Comparison of ENCODE assay signal across 21 cellular contexts in the genomic region with DNA sequence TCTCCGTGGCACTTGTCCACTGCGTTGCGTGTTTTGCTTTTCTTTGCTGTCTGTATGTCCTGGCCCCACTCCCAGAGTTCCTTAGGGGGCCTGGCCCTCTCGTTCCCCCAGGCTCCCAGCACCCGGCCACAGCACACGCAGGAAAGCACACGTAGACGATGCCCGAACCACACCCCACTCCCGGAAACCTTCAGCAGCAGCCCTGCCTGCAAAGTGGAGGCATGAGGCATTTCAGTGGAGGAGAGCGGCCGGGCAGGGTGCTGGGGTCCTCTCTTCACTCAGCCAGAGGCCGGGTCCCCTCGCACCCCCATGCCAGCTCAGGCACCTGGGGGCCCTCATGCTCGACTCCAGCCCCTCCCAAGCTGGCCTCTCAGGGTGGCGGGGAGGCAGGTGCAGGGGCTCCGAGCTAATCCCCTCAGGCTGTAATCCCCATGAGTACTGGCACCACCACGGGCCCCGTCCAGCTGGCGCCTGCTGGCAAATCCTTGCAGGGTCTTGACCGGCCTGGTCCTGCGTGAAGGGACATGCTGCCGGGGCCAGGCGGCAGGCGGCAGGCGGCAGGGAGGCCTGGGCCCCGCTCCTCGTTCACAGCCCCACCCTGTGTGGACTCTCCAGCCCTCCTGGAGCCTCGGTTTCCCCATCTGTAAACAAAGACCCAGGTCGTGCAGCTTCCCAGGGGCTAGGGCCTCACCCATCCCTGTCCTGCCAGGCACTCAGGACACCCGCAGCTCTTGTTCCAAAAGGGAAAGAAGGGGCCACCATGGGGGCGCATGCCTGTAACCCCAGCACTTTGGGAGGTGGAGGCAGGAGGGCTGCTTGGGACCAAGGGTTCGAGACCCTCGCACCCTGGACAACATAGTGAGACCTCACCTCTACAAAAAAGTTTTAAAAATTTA. TPM values are rescaled to one million over a fixed set of nuclear protein-coding genes. Genes with fewer than 3 reads are reported as not detected.
DNase-seq lines count a peak whose midpoint lies in the region; ATAC-seq and TF ChIP-seq lines count a peak whose summit lies in the region.
"Had no signal": no experiment of that assay in that cellular context is flagged by ENCODE, and none has a peak within 500 bp of the region (broad histone marks: within the 10 kb centered on the region; RNA-seq: fewer than 3 reads in every experiment).

No MANE protein-coding gene starts in this region.

- H3K27ac ChIP-seq in heart right ventricle (peak overlapping the region in 7 of 10 donors; percentile 7 to 58 (median 34)), tibial artery (peak overlapping the region; percentile 73 to 87), prostate gland (peak overlapping the region in 1 of 2 donors; percentile 13)
- H3K27ac ChIP-seq: A549, hepatocyte, parathyroid adenoma, skin epidermis, uterus had no signal

- intact Hi-C loops in heart right ventricle (cut with DNase I) (no loop called here), left ventricle myocardium superior (cut with micrococcal nuclease) (no loop called here), tibial artery (cut with DNase I; ENCODE audit: low total_unique reads) (no loop called here), prostate gland (cut with DNase I) (no loop called here)

- H3K4me1 ChIP-seq in heart right ventricle (peaks cover 0 to 32% (median 14%) of the 10 kb centered on the region in 9 donors), tibial artery (peaks cover 0 to 60% (median 42%) of the 10 kb centered on the region in 4 donors), prostate gland (replicated peaks) (peaks cover 3% of the 10 kb centered on the region)
- H3K4me1 ChIP-seq: A549 had no signal

- 89% methylated on average over 34 of the region's 34 CpGs for WGBS in heart right ventricle, 2 donors
- 56% methylated on average over 34 of the region's 34 CpGs for WGBS in prostate gland

- no peak for TF ChIP-seq POLR2A in prostate gland (IDR thresholded peaks at IDR 0.05)

- DNase-seq in heart right ventricle (no peak), left ventricle myocardium superior (no peak), astrocyte of the spinal cord (ENCODE audit: low read depth, low spot score) (peak; percentile 37), memory B cell (ENCODE audit: low spot score in 2 of 2) (no peak), tibial artery (peak in 1 of 2 donors; percentile 87), prostate gland (ENCODE audit: low spot score) (no peak), NCI-H510A (lab: John Stamatoyannopoulos, UW) (no peak)
- DNase-seq: DMS153, islet precursor cell, NCI-H1417 treated with DMSO at 0.1 percent for 48 hours, SIG-M5, uterus had no signal

- ATAC-seq in heart right ventricle (peak in 4 of 8 donors; percentile 16 to 40 (median 22)), left ventricle myocardium superior (no peak), memory B cell (ENCODE audit: low read depth) (no peak), GM21423 (IDR thresholded peaks at IDR 0.05; ENCODE audit: unreplicated experiment) (no peak)

- H3K9me3 Mint-ChIP-seq in memory B cell = no peaks in the 10 kb centered on the region
- H3K9me3 Mint-ChIP-seq: activated CD4-positive, alpha-beta memory T cell treated with anti-CD3 and anti-CD28 coated beads for 36 hours had no signal

- no peak overlapping the region for H3K4me3 Mint-ChIP-seq in memory B cell
- H3K4me3 Mint-ChIP-seq: activated CD4-positive, alpha-beta memory T cell treated with anti-CD3 and anti-CD28 coated beads for 36 hours; activated naive CD4-positive, alpha-beta T cell treated with anti-CD3 and anti-CD28 coated beads for 36 hours; CD14-positive monocyte had no signal

- peaks cover 29% of the 10 kb centered on the region for H3K4me1 Mint-ChIP-seq in memory B cell

- TF ChIP-seq CTCF in heart right ventricle (IDR thresholded peaks at IDR 0.05) (no peak), astrocyte of the spinal cord (IDR thresholded peaks at IDR 0.05; ENCODE audit: low read depth, low read length) (no peak), tibial artery (IDR thresholded peaks at IDR 0.05) (no peak), prostate gland (IDR thresholded peaks at IDR 0.05) (no peak)

- no peaks in the 10 kb centered on the region for H3K27me3 ChIP-seq in heart right ventricle
- H3K27me3 ChIP-seq in tibial artery = no peaks in the 10 kb centered on the region
- no peaks in the 10 kb centered on the region for H3K27me3 ChIP-seq in prostate gland (replicated peaks; ENCODE audit: insufficient read depth)
- H3K27me3 ChIP-seq: hepatocyte, uterus had no signal

- H3K9me3 ChIP-seq in heart right ventricle = peaks cover 0 to 13% (median 0%) of the 10 kb centered on the region in 11 donors
- no peaks in the 10 kb centered on the region for H3K9me3 ChIP-seq in tibial artery
- H3K9me3 ChIP-seq in prostate gland = no peaks in the 10 kb centered on the region
- H3K9me3 ChIP-seq: A549, uterus had no signal

- H3K4me3 ChIP-seq in heart right ventricle (no peak overlapping the region), astrocyte of the spinal cord (ENCODE audit: low read depth, low read length) (no peak overlapping the region), tibial artery (peak overlapping the region; percentile 9 to 12), prostate gland (no peak overlapping the region)
- H3K4me3 ChIP-seq: A549, hepatocyte, skin epidermis, uterus had no signal

- H3K27me3 Mint-ChIP-seq in memory B cell = no peaks in the 10 kb centered on the region
- H3K27me3 Mint-ChIP-seq: activated CD4-positive, alpha-beta memory T cell treated with anti-CD3 and anti-CD28 coated beads for 36 hours; naive B cell had no signal

- H3K36me3 ChIP-seq in heart right ventricle (peaks cover 0 to 22% (median 0%) of the 10 kb centered on the region in 9 donors), tibial artery (peaks cover 6 to 25% (median 12%) of the 10 kb centered on the region in 3 donors), prostate gland (no peaks in the 10 kb centered on the region)
- H3K36me3 ChIP-seq: uterus had no signal

- in situ Hi-C loops in astrocyte of the spinal cord (cut with HindIII; ENCODE audit: low sequenced_read_pairs) = no loop called here

- H3K27ac Mint-ChIP-seq in memory B cell = peak overlapping the region; percentile 48
- H3K27ac Mint-ChIP-seq: activated CD4-positive, alpha-beta memory T cell treated with anti-CD3 and anti-CD28 coated beads for 36 hours; activated naive CD4-positive, alpha-beta T cell treated with anti-CD3 and anti-CD28 coated beads for 36 hours had no signal

- peaks cover 4% of the 10 kb centered on the region for H3K36me3 Mint-ChIP-seq in memory B cell
- H3K36me3 Mint-ChIP-seq: naive B cell had no signal

RNA-seq across cellular contexts. Expression of a gene that starts 7.0 kb away (rescaled TPM):
- total RNA-seq in heart right ventricle (10 to 100 TPM; 28.2 to 46.6 (median 36.3) TPM), left ventricle myocardium superior (34.7 TPM), prostate gland (10 to 100 TPM; 34.3 to 75.5 TPM)
- polyA plus RNA-seq in heart right ventricle = 10 to 100 TPM; 18.3 to 18.9 TPM

RNA-seq across cellular contexts. Expression of a gene that starts 14.9 kb away (rescaled TPM):
- under 1 TPM in 3 of 10 donors, not detected in 7; 0.15 to 0.49 (median 0.34) TPM for total RNA-seq in heart right ventricle
- polyA plus RNA-seq in heart right ventricle = under 1 TPM in 1 of 2 donors, not detected in 1; 0.06 TPM
- total RNA-seq in left ventricle myocardium superior = 0.22 TPM
- total RNA-seq in prostate gland = 10 to 100 TPM; 14.6 to 17.8 TPM
- polyA plus RNA-seq: CD14-positive monocyte had no signal

Comparison
In these comparisons a context has a peak if more than half of its experiments do, and no peak if none do; other contexts are left out.
1. H3K4me3 ChIP-seq: peak in tibial artery (2 of 2); none in heart right ventricle (0 of 10), astrocyte of the spinal cord (single experiment) and prostate gland (0 of 2).
2. RNA of a gene that starts 14.9 kb away (total RNA-seq): 14.6 to 17.8 TPM in prostate gland; 0.22 TPM in left ventricle myocardium superior (single experiment) and 0.15 to 0.49 TPM in heart right ventricle; every median in the first group is over 10 times any median in the second.